8 cellular contexts compared by ENCODE assay signal in genomic region chr1:153465728-153466625, GRCh38.
DNase-seq lines count a peak whose midpoint lies in the region; ATAC-seq, FAIRE-seq and TF ChIP-seq lines count a peak whose summit lies in the region.

No MANE protein-coding gene starts in this region.

- no peak overlapping the region for H3K4me3 ChIP-seq in SU-DHL-6 (ENCODE audit: insufficient read depth, low read length, poor library complexity, severe bottlenecking)

- no peak overlapping the region for H3K4me3 Mint-ChIP-seq in activated naive CD8-positive, alpha-beta T cell treated with anti-CD3 and anti-CD28 coated beads, Interleukin-2, amount 50 U/mL, for 24 hours

- peak; percentile 57 for ATAC-seq in activated naive CD8-positive, alpha-beta T cell treated with anti-CD3 and anti-CD28 coated beads, Interleukin-2, amount 50 U/mL, for 24 hours
- ATAC-seq in HG02970 (IDR thresholded peaks at IDR 0.05; ENCODE audit: low FRiP score, unreplicated experiment), result no peak

- H3K9ac ChIP-seq in SU-DHL-6 (ENCODE audit: low read length), result no peak overlapping the region

- no peak overlapping the region for H2AFZ ChIP-seq in SU-DHL-6 (ENCODE audit: low read depth, low read length, severe bottlenecking)

- peak; percentile 61 for DNase-seq in AG08395 (ENCODE audit: low spot score)
- DNase-seq in H54 (ENCODE audit: insufficient read length, low spot score), result peak; percentile 53
- DNase-seq in activated naive CD8-positive, alpha-beta T cell treated with anti-CD3 and anti-CD28 coated beads, Interleukin-2, amount 50 U/mL, for 24 hours, result peak; percentile 77
- DNase-seq in iPS DF 19.7 (ENCODE audit: low read depth, low spot score), result peak; percentile 80
- DNase-seq in stimulated activated CD4-positive, alpha-beta T cell treated with anti-CD3 and anti-CD28 coated beads, Interleukin-1b, Interleukin-23, amount 100 ng/mL, for 24 hours (ENCODE audit: low read depth in 4 of 4, low spot score in 1 of 4), result peak; percentile 36 to 60 (median 54)
- DNase-seq in NCI-H1092 (lab: John Stamatoyannopoulos, UW), result no peak

- H3K9me3 ChIP-seq in SU-DHL-6 (ENCODE audit: insufficient read depth, low read length), result 0 out of 2 replicates have a peak, but pooled peaks cover 1% of the 10 kb centered on the region

- no peak for TF ChIP-seq POLR2A in H54 (IDR thresholded peaks at IDR 0.05; ENCODE audit: low read depth, low read length)

- peaks cover 3% of the 10 kb centered on the region for H3K4me1 Mint-ChIP-seq in activated naive CD8-positive, alpha-beta T cell treated with anti-CD3 and anti-CD28 coated beads, Interleukin-2, amount 50 U/mL, for 24 hours

- no peaks in the 10 kb centered on the region for H3K36me3 Mint-ChIP-seq in activated naive CD8-positive, alpha-beta T cell treated with anti-CD3 and anti-CD28 coated beads, Interleukin-2, amount 50 U/mL, for 24 hours (ENCODE audit: low read depth)

- no peak for FAIRE-seq in H54 (lab: Jason Lieb, UNC)

- H3K27me3 Mint-ChIP-seq in activated naive CD8-positive, alpha-beta T cell treated with anti-CD3 and anti-CD28 coated beads, Interleukin-2, amount 50 U/mL, for 24 hours, result peaks cover 30% of the 10 kb centered on the region

- H3K9me2 ChIP-seq in SU-DHL-6 (replicated peaks; ENCODE audit: insufficient read depth, low read length), result no peaks in the 10 kb centered on the region

- H3K4me2 ChIP-seq in SU-DHL-6 (ENCODE audit: low read depth, low read length, poor library complexity, severe bottlenecking), result no peak overlapping the region

- TF ChIP-seq CTCF in SU-DHL-6 (IDR thresholded peaks at IDR 0.05; ENCODE audit: insufficient read depth, low read length, poor library complexity, severe bottlenecking), result peak; percentile 72

- no peak overlapping the region for H3K27ac Mint-ChIP-seq in activated naive CD8-positive, alpha-beta T cell treated with anti-CD3 and anti-CD28 coated beads, Interleukin-2, amount 50 U/mL, for 24 hours

- H3K36me3 ChIP-seq in SU-DHL-6 (ENCODE audit: low read length), result no peaks in the 10 kb centered on the region

- H3F3A ChIP-seq in SU-DHL-6 (ENCODE audit: insufficient read depth), result no peaks in the 10 kb centered on the region

- H3K9me3 Mint-ChIP-seq in activated naive CD8-positive, alpha-beta T cell treated with anti-CD3 and anti-CD28 coated beads, Interleukin-2, amount 50 U/mL, for 24 hours, result peaks cover 10% of the 10 kb centered on the region

- no peak overlapping the region for H3K27ac ChIP-seq in SU-DHL-6 (ENCODE audit: low read depth, low read length)

- H3K27me3 ChIP-seq in SU-DHL-6 (ENCODE audit: low read length), result no peaks in the 10 kb centered on the region

- H3K79me2 ChIP-seq in SU-DHL-6 (ENCODE audit: insufficient read depth, low read length), result no peaks in the 10 kb centered on the region

- no peaks in the 10 kb centered on the region for H4K20me1 ChIP-seq in SU-DHL-6 (ENCODE audit: low read depth, low read length)
